In genomic region chr19:6480843-6481415, GRCh38 we compare ENCODE assay signal across 1 cellular context.
TF ChIP-seq lines count a peak whose summit lies in the region.

No MANE protein-coding gene starts in this region.

TF ChIP-seq in GM12878, 131 proteins besides CTCF, POLR2A, EP300 and RAD21:
- TF ChIP-seq NR2C1 (IDR thresholded peaks at IDR 0.05) (no peak), PAX5 (IDR thresholded peaks at IDR 0.05; ENCODE audit: borderline replicate concordance, low read depth, low read length) (no peak), ATF7 (IDR thresholded peaks at IDR 0.05; ENCODE audit: low read depth) (no peak), NKRF (conservative IDR thresholded peaks at IDR 0.05) (no peak), MEF2B (IDR thresholded peaks at IDR 0.05; ENCODE audit: partially characterized antibody, poor library complexity, severe bottlenecking) (no peak), SREBF2 (IDR thresholded peaks at IDR 0.05; ENCODE audit: low read length) (no peak), ZNF217 (IDR thresholded peaks at IDR 0.05) (no peak), ESRRA (IDR thresholded peaks at IDR 0.05; ENCODE audit: low read length) (no peak), HSF1 (IDR thresholded peaks at IDR 0.05; ENCODE audit: low read depth, low read length) (no peak), RUNX3 (IDR thresholded peaks at IDR 0.05; ENCODE audit: low read length) (no peak), MTA2 (IDR thresholded peaks at IDR 0.05; ENCODE audit: low read depth) (no peak), NFYA (IDR thresholded peaks at IDR 0.05; ENCODE audit: borderline replicate concordance, low read depth, low read length) (no peak), SPI1 (IDR thresholded peaks at IDR 0.05; ENCODE audit: borderline replicate concordance, insufficient read depth, low read depth, low read length) (no peak), RELA (IDR thresholded peaks at IDR 0.05; ENCODE audit: borderline replicate concordance, partially characterized antibody) (no peak), SUPT20H (IDR thresholded peaks at IDR 0.05; ENCODE audit: borderline replicate concordance, control insufficient read depth, low read depth, low read length) (no peak), CREB1 (IDR thresholded peaks at IDR 0.05; ENCODE audit: low read depth) (no peak), BCL11A (IDR thresholded peaks at IDR 0.05; ENCODE audit: low read depth, low read length) (no peak), RELB (IDR thresholded peaks at IDR 0.05; ENCODE audit: low read depth) (no peak)
